ENCODE assay signal across 23 cellular contexts in genomic region chr2:102768253-102768652, GRCh38. TPM values are rescaled to one million over a fixed set of nuclear protein-coding genes. Genes with fewer than 3 reads are reported as not detected.
A peak's percentile ranks its signal among the peaks of the same experiment; 100 is the strongest.
DNase-seq lines count a peak whose midpoint lies in the region; ATAC-seq lines count a peak whose summit lies in the region.
"Had no signal": no experiment of that assay in that cellular context is flagged by ENCODE, and none has a peak within 500 bp of the region (broad histone marks: within the 10 kb centered on the region; RNA-seq: fewer than 3 reads in every experiment).

No MANE protein-coding gene starts in this region.

- intact Hi-C loops in sciatic nerve (cut with DNase I): no loop called here

- no peak for ATAC-seq in central memory CD8-positive, alpha-beta T cell (replicated peaks; ENCODE audit: extremely low read depth, poor library complexity, severe bottlenecking)
- ATAC-seq in left lobe of liver (peak; percentile 78), sciatic nerve (peak; percentile 58), HG02588 (IDR thresholded peaks at IDR 0.05; ENCODE audit: unreplicated experiment) (no peak), HG03469 (IDR thresholded peaks at IDR 0.05; ENCODE audit: unreplicated experiment) (no peak)
- ATAC-seq: A549, GM12878, GM23338, HCT116 had no signal

- no peak for DNase-seq in central memory CD8-positive, alpha-beta T cell (ENCODE audit: low spot score in 2 of 2)
- DNase-seq in left lobe of liver (ENCODE audit: low spot score) (peak; percentile 58), sciatic nerve (ENCODE audit: low spot score) (no peak), NCI-H2196 (lab: John Stamatoyannopoulos, UW; ENCODE audit: unreplicated experiment) (no peak)
- DNase-seq: 8988T; ACHN; AML-193; BE2C; CD4-positive, alpha-beta T cell; CD8-positive, alpha-beta memory T cell; DMS 273 treated with DMSO at 0.1 percent for 48 hours; DMS79; EL; GDM1; H9; HFFc6 had no signal

- no peaks in the 10 kb centered on the region for H3K27me3 Mint-ChIP-seq in central memory CD8-positive, alpha-beta T cell
- H3K27me3 Mint-ChIP-seq: CD4-positive, alpha-beta T cell had no signal

- H3K4me3 Mint-ChIP-seq in central memory CD8-positive, alpha-beta T cell: no peak overlapping the region
- H3K4me3 Mint-ChIP-seq: CD14-positive monocyte; CD4-positive, alpha-beta T cell; CD8-positive, alpha-beta memory T cell; GM23338; H9; HFFc6 had no signal

- H3K9me3 Mint-ChIP-seq in central memory CD8-positive, alpha-beta T cell: no peaks in the 10 kb centered on the region
- H3K9me3 Mint-ChIP-seq: CD4-positive, alpha-beta T cell; CD8-positive, alpha-beta memory T cell; GM23338; H9; HFFc6 had no signal

- H3K27ac Mint-ChIP-seq in central memory CD8-positive, alpha-beta T cell (ENCODE audit: low read depth): peak overlapping the region; percentile 73
- H3K27ac Mint-ChIP-seq: CD14-positive monocyte; CD4-positive, alpha-beta T cell; GM23338; H9; HFFc6 had no signal

- peaks cover 2% of the 10 kb centered on the region for H3K36me3 Mint-ChIP-seq in central memory CD8-positive, alpha-beta T cell (ENCODE audit: insufficient read depth)

- H3K4me1 Mint-ChIP-seq in central memory CD8-positive, alpha-beta T cell: no peaks in the 10 kb centered on the region
- H3K4me1 Mint-ChIP-seq: CD14-positive monocyte; CD8-positive, alpha-beta memory T cell had no signal

RNA-seq across cellular contexts. Expression of gene TMEM182, which starts 6.4 kb away (rescaled TPM):
- total RNA-seq in left lobe of liver: 1.6 TPM
- total RNA-seq in sciatic nerve: 2.6 TPM

Comparison
In these comparisons a context has a peak if more than half of its experiments do, and no peak if none do; other contexts are left out.
1. ATAC-seq: peak in left lobe of liver (single experiment) and sciatic nerve (single experiment); none in central memory CD8-positive, alpha-beta T cell (single experiment), HG02588 (single experiment) and HG03469 (single experiment).